Comparison of ENCODE assay signal across 8 cellular contexts in genomic region chr19:8209111-8209964, GRCh38.
A peak's percentile ranks its signal among the peaks of the same experiment; 100 is the strongest.
DNase-seq lines count a peak whose midpoint lies in the region; ATAC-seq lines count a peak whose summit lies in the region.

CERS4 (plus strand) TSS chr19:8209370; CDS start chr19:8251077, 41,707 bp downstream.

- peak; percentile 53 for ATAC-seq in GM21786 (IDR thresholded peaks at IDR 0.05; ENCODE audit: unreplicated experiment)

- DNase-seq in EH (ENCODE audit: low read depth) (peak; percentile 37), NCI-H1105 (lab: John Stamatoyannopoulos, UW) (peak; percentile 78), kidney glomerular epithelial cell (lab: John Stamatoyannopoulos, UW) (peak; percentile 31), SKM-1 (lab: John Stamatoyannopoulos, UW; ENCODE audit: unreplicated experiment) (no peak)
- peak; percentile 63 for DNase-seq in activated CD4-positive, alpha-beta T cell treated with anti-CD3 and anti-CD28 coated beads for 1 hour
- DNase-seq in central memory CD4-positive, alpha-beta T cell, result peak; percentile 82
- DNase-seq in stimulated activated CD4-positive, alpha-beta T cell treated with anti-CD3 and anti-CD28 coated beads, Interleukin-15, amount 100 ng/mL, for 48 hours (ENCODE audit: low read depth in 2 of 2), result peak; percentile 52 to 70
